ENCODE assay signal across 30 cellular contexts in genomic region chr1:192741095-192741494, GRCh38.
"Had no signal": no experiment of that assay in that cellular context is flagged by ENCODE, and none has a peak within 500 bp of the region (broad histone marks: within the 10 kb centered on the region; RNA-seq: fewer than 3 reads in every experiment).

No MANE protein-coding gene starts in this region.

- H3K27me3 ChIP-seq: brain microvascular endothelial cell, esophagus muscularis mucosa, foreskin keratinocyte, gastrocnemius medialis, heart left ventricle had no signal

- H3K27me3 Mint-ChIP-seq: activated T-helper 17 cell treated with anti-CD3 and anti-CD28 coated beads, Interleukin-2, amount 50 U/mL, for 72 hours; effector memory CD8-positive, alpha-beta T cell had no signal

- H3K27ac Mint-ChIP-seq: activated CD8-positive, alpha-beta T cell treated with anti-CD3 and anti-CD28 coated beads for 36 hours; activated naive CD8-positive, alpha-beta T cell; activated T-helper 17 cell treated with anti-CD3 and anti-CD28 coated beads, Interleukin-2, amount 50 U/mL, for 72 hours; effector memory CD8-positive, alpha-beta T cell had no signal

- H3K36me3 Mint-ChIP-seq: activated naive CD8-positive, alpha-beta T cell had no signal

- ATAC-seq: activated CD8-positive, alpha-beta T cell treated with anti-CD3 and anti-CD28 coated beads for 36 hours; activated T-cell treated with anti-CD3 and anti-CD28 coated beads, Interleukin-2, amount 50 U/mL, for 4 hours; activated T-helper 17 cell treated with anti-CD3 and anti-CD28 coated beads, Interleukin-2, amount 50 U/mL, for 72 hours; effector memory CD8-positive, alpha-beta T cell; foreskin keratinocyte; gastrocnemius medialis; heart left ventricle had no signal

- H3K27ac ChIP-seq: brain microvascular endothelial cell, esophagus muscularis mucosa, foreskin keratinocyte, gastrocnemius medialis, heart left ventricle had no signal

- H3K36me3 ChIP-seq: brain microvascular endothelial cell, esophagus muscularis mucosa, gastrocnemius medialis, heart left ventricle had no signal

- H3K4me1 Mint-ChIP-seq: activated T-helper 17 cell treated with anti-CD3 and anti-CD28 coated beads, Interleukin-2, amount 50 U/mL, for 72 hours; central memory CD8-positive, alpha-beta T cell had no signal

- DNase-seq: activated CD4-positive, alpha-beta T cell treated with anti-CD3 and anti-CD28 coated beads for 1 hour; activated CD4-positive, alpha-beta T cell treated with anti-CD3 and anti-CD28 coated beads for 48 hours; activated CD4-positive, alpha-beta T cell treated with anti-CD3 and anti-CD28 coated beads, Interleukin-2, amount 50 U/mL, for 1 hour; activated CD4-positive, alpha-beta T cell treated with anti-CD3 and anti-CD28 coated beads, Interleukin-2, amount 50 U/mL, for 48 hours; activated CD8-positive, alpha-beta memory T cell treated with anti-CD3 and anti-CD28 coated beads for 24 hours; activated CD8-positive, alpha-beta T cell treated with anti-CD3 and anti-CD28 coated beads for 36 hours; activated effector memory CD4-positive, alpha-beta T cell treated with Interleukin-2 at 50 U/mL for 16 hours; activated gamma-delta T cell treated with Interleukin-2 at 50 U/mL for 16 hours; activated naive CD4-positive, alpha-beta T cell treated with anti-CD3 and anti-CD28 coated beads, Interleukin-2, amount 50 U/mL, for 16 hours; activated naive CD4-positive, alpha-beta T cell treated with Interleukin-2 at 50 U/mL for 16 hours; activated T-cell treated with anti-CD3 and anti-CD28 coated beads, Interleukin-2, amount 50 U/mL, for 4 hours; amniotic stem cell; anterior cingulate cortex; brain microvascular endothelial cell; cortex of kidney; dermis blood vessel endothelial cell; effector CD4-positive, alpha-beta T cell; effector memory CD8-positive, alpha-beta T cell; erythroblast; foreskin keratinocyte; gastrocnemius medialis; glutamatergic neuron; heart left ventricle; T-helper 2 cell had no signal

- H3K4me3 Mint-ChIP-seq: activated CD8-positive, alpha-beta T cell treated with anti-CD3 and anti-CD28 coated beads for 36 hours; activated naive CD8-positive, alpha-beta T cell; activated T-cell treated with anti-CD3 and anti-CD28 coated beads, Interleukin-2, amount 50 U/mL, for 4 hours; activated T-helper 17 cell treated with anti-CD3 and anti-CD28 coated beads, Interleukin-2, amount 50 U/mL, for 72 hours; central memory CD8-positive, alpha-beta T cell; effector memory CD8-positive, alpha-beta T cell had no signal

- H3K4me1 ChIP-seq: foreskin keratinocyte, gastrocnemius medialis, heart left ventricle had no signal

- H3K9me3 Mint-ChIP-seq: activated CD8-positive, alpha-beta T cell treated with anti-CD3 and anti-CD28 coated beads for 36 hours; activated T-cell treated with anti-CD3 and anti-CD28 coated beads, Interleukin-2, amount 50 U/mL, for 4 hours; activated T-helper 17 cell treated with anti-CD3 and anti-CD28 coated beads, Interleukin-2, amount 50 U/mL, for 72 hours; central memory CD8-positive, alpha-beta T cell; effector memory CD8-positive, alpha-beta T cell had no signal

- H3K4me3 ChIP-seq: esophagus muscularis mucosa, gastrocnemius medialis, heart left ventricle had no signal

- H3K9me3 ChIP-seq: gastrocnemius medialis had no signal

- FAIRE-seq: bronchial epithelial cell, colon had no signal
